Comparison of ENCODE assay signal across 19 cellular contexts in the genomic region with DNA sequence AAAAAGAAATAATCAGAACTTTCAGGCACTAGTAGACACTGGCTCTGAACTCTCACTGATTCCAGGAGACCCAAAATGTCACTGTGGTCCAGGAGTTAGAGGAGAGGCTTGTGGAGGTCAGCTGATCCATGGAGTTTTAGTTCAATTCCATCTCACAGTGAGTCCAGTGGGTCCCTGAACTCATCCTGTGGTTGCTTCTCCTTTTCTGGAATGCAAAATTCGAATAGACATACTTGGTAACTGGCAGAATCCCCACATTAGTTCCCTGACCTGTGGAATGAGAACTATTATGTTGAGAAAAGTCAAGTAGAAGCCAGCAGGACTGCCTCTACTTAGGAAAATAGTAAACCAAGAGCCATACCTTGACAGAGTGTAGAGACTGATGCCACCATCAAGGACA.
"Had no signal": no experiment of that assay in that cellular context is flagged by ENCODE, and none has a peak within 500 bp of the region (broad histone marks: within the 10 kb centered on the region; RNA-seq: fewer than 3 reads in every experiment).

No MANE protein-coding gene starts in this region.

- H3K27me3 ChIP-seq: body of pancreas, gastroesophageal sphincter, pancreas, sigmoid colon had no signal

- ATAC-seq: activated CD4-positive, CD25-positive, alpha-beta regulatory T cell treated with anti-CD3 and anti-CD28 coated beads, Interleukin-2, amount 50 U/mL, for 24 hours; activated naive CD8-positive, alpha-beta T cell treated with anti-CD3 and anti-CD28 coated beads, Interleukin-2, amount 50 U/mL, for 24 hours; body of pancreas; gastroesophageal sphincter; left lobe of liver; naive thymus-derived CD4-positive, alpha-beta T cell; pancreas; T-cell had no signal

- FAIRE-seq: endothelial cell of umbilical vein, keratinocyte, pancreas had no signal

- H3K4me3 Mint-ChIP-seq: activated naive CD4-positive, alpha-beta T cell treated with anti-CD3 and anti-CD28 coated beads for 36 hours; activated naive CD8-positive, alpha-beta T cell treated with anti-CD3 and anti-CD28 coated beads, Interleukin-2, amount 50 U/mL, for 24 hours; naive thymus-derived CD4-positive, alpha-beta T cell; T-cell had no signal

- H3K4me1 Mint-ChIP-seq: activated naive CD8-positive, alpha-beta T cell treated with anti-CD3 and anti-CD28 coated beads, Interleukin-2, amount 50 U/mL, for 24 hours; naive thymus-derived CD4-positive, alpha-beta T cell; T-cell had no signal

- H3K4me3 ChIP-seq: body of pancreas, gastroesophageal sphincter, pancreas, sigmoid colon, thoracic aorta had no signal

- H3K27ac ChIP-seq: body of pancreas, gastroesophageal sphincter, pancreas, sigmoid colon, thoracic aorta had no signal

- H3K27ac Mint-ChIP-seq: activated naive CD4-positive, alpha-beta T cell treated with anti-CD3 and anti-CD28 coated beads for 36 hours; activated naive CD8-positive, alpha-beta T cell treated with anti-CD3 and anti-CD28 coated beads, Interleukin-2, amount 50 U/mL, for 24 hours; activated T-helper 2 cell treated with anti-CD3 and anti-CD28 coated beads, Interferon-gamma antibody, Interleukin-2, Interleukin-4, amounts not matched to agents 10 μg/mL and 5 μg/mL and 100 μg/mL, durations not matched to agents 14 hours and 24 hours and 36 hours; naive thymus-derived CD4-positive, alpha-beta T cell; T-cell had no signal

- H3K9me3 Mint-ChIP-seq: activated naive CD4-positive, alpha-beta T cell treated with anti-CD3 and anti-CD28 coated beads for 36 hours; activated naive CD8-positive, alpha-beta T cell treated with anti-CD3 and anti-CD28 coated beads, Interleukin-2, amount 50 U/mL, for 24 hours; activated T-helper 2 cell treated with anti-CD3 and anti-CD28 coated beads, Interferon-gamma antibody, Interleukin-2, Interleukin-4, amounts not matched to agents 10 μg/mL and 5 μg/mL and 100 μg/mL, durations not matched to agents 14 hours and 24 hours and 36 hours; naive thymus-derived CD4-positive, alpha-beta T cell; T-cell had no signal

- H3K27me3 Mint-ChIP-seq: activated naive CD8-positive, alpha-beta T cell treated with anti-CD3 and anti-CD28 coated beads, Interleukin-2, amount 50 U/mL, for 24 hours; naive thymus-derived CD4-positive, alpha-beta T cell; T-cell had no signal

- H3K9me3 ChIP-seq: body of pancreas, gastroesophageal sphincter, pancreas, sigmoid colon, thoracic aorta had no signal

- DNase-seq: activated naive CD4-positive, alpha-beta T cell treated with anti-CD3 and anti-CD28 coated beads for 36 hours; activated naive CD8-positive, alpha-beta T cell treated with anti-CD3 and anti-CD28 coated beads, Interleukin-2, amount 50 U/mL, for 24 hours; body of pancreas; central memory CD4-positive, alpha-beta T cell; cortex of kidney; effector CD8-positive, alpha-beta T cell; naive thymus-derived CD4-positive, alpha-beta T cell; pancreas; sigmoid colon; stimulated activated CD4-positive, alpha-beta T cell treated with anti-CD3 and anti-CD28 coated beads, Interleukin-1b, Interleukin-23, amount 100 ng/mL, for 48 hours; T-cell; T-helper 9 cell had no signal
